Comparison of ENCODE assay signal across 12 cellular contexts in the genomic region with DNA sequence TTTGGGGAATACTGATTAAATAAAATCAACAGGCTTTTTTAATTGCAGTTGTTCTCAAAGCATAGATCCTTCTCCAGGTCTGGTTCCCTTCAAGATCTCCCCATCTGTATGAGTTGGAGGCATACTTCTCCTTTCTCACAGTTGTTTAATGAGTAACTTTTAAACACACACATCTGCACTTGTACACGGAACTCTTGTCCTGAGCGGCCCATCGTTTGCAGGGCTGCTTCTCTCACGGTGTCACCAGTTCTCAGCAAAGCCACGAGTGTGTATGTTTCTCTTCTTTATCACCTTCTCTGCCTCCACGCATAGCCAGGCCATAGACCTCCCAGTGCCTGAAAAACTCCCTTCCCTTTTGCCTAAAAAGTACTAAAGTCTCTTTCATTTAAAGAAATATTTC.
DNase-seq lines count a peak whose midpoint lies in the region; ATAC-seq, FAIRE-seq and TF ChIP-seq lines count a peak whose summit lies in the region.
"Had no signal": no experiment of that assay in that cellular context is flagged by ENCODE, and none has a peak within 500 bp of the region (broad histone marks: within the 10 kb centered on the region; RNA-seq: fewer than 3 reads in every experiment).

No MANE protein-coding gene starts in this region.

- TF ChIP-seq EP300 in A549 (IDR thresholded peaks at IDR 0.05) = no peak
- no peak for TF ChIP-seq EP300 in ovary (IDR thresholded peaks at IDR 0.05)

- peak overlapping the region; percentile 78 for H3K4me2 ChIP-seq in A549

- no peaks in the 10 kb centered on the region for H3K27me3 ChIP-seq in body of pancreas
- no peaks in the 10 kb centered on the region for H3K27me3 ChIP-seq in left ventricle myocardium inferior (ENCODE audit: low read depth)
- no peaks in the 10 kb centered on the region for H3K27me3 ChIP-seq in ovary

- FAIRE-seq in A549 (lab: Jason Lieb, UNC) (no peak), kidney (lab: Jason Lieb, UNC) (no peak)
- FAIRE-seq: astrocyte had no signal

- no peak for TF ChIP-seq POLR2A in A549 (IDR thresholded peaks at IDR 0.05; ENCODE audit: low read length)
- TF ChIP-seq POLR2A in body of pancreas (IDR thresholded peaks at IDR 0.05) = peak in 1 of 3 donors; percentile 22
- TF ChIP-seq POLR2A in ovary (IDR thresholded peaks at IDR 0.05) = no peak

- no peak overlapping the region for H3K9ac ChIP-seq in kidney (ENCODE audit: low read length in 2 of 2)

- TF ChIP-seq CTCF in A549 (IDR thresholded peaks at IDR 0.05) (no peak), body of pancreas (IDR thresholded peaks at IDR 0.05) (no peak), kidney (IDR thresholded peaks at IDR 0.05; ENCODE audit: borderline replicate concordance, extremely low read depth, insufficient read depth) (no peak), left ventricle myocardium inferior (IDR thresholded peaks at IDR 0.05; ENCODE audit: borderline replicate concordance) (no peak), ovary (IDR thresholded peaks at IDR 0.05) (no peak)

- TF ChIP-seq RAD21 in A549 (conservative IDR thresholded peaks at IDR 0.05 in 1 of 2, IDR thresholded peaks at IDR 0.05 in 1 of 2) = no peak

- peak in 1 of 2 experiments; percentile 65 for DNase-seq in A549 (ENCODE audit: low read depth in 1 of 2, low spot score in 1 of 2)
- DNase-seq in body of pancreas = peak; percentile 53 to 77 (median 68)
- DNase-seq in HuH-7 (ENCODE audit: low spot score) = no peak
- no peak for DNase-seq in kidney
- no peak for DNase-seq in left ventricle myocardium inferior
- DNase-seq in ovary = no peak
- DNase-seq: 8988T, NCI-H2029 treated with DMSO at 0.1 percent for 48 hours, OCI-M1 had no signal

- ATAC-seq in A549 (peak; percentile 61 to 74), GM19463 (IDR thresholded peaks at IDR 0.05; ENCODE audit: unreplicated experiment) (peak; percentile 94), HG03025 (IDR thresholded peaks at IDR 0.05; ENCODE audit: low FRiP score, unreplicated experiment) (peak; percentile 65), body of pancreas (peak; percentile 73)

- CTCF ChIA-PET in A549 (lab: Yijun Ruan, JAX) = no interaction called here

- H3K4me3 ChIP-seq in A549 (no peak overlapping the region), body of pancreas (no peak overlapping the region), kidney (ENCODE audit: low read length in 2 of 2) (peak overlapping the region in 1 of 2 donors; percentile 45), left ventricle myocardium inferior (no peak overlapping the region), ovary (no peak overlapping the region)

- no peaks in the 10 kb centered on the region for H3K9me3 ChIP-seq in A549
- H3K9me3 ChIP-seq in body of pancreas = no peaks in the 10 kb centered on the region
- H3K9me3 ChIP-seq in kidney (ENCODE audit: control insufficient read depth in 1 of 2, low read length in 2 of 2) = no peaks in the 10 kb centered on the region
- H3K9me3 ChIP-seq in left ventricle myocardium inferior (replicated peaks) = no peaks in the 10 kb centered on the region
- H3K9me3 ChIP-seq in ovary = no peaks in the 10 kb centered on the region

- H3K36me3 ChIP-seq in body of pancreas (replicated peaks in 1 of 2; ENCODE audit: insufficient read depth in 1 of 2, low read depth in 2 of 2) (no peaks in the 10 kb centered on the region), kidney (ENCODE audit: control insufficient read depth in 1 of 2, insufficient read depth in 2 of 2, low read length in 2 of 2) (no peaks in the 10 kb centered on the region), left ventricle myocardium inferior (no peaks in the 10 kb centered on the region), ovary (no peaks in the 10 kb centered on the region)

- 2% methylated on average over 6 of the region's 6 CpGs for WGBS in A549 (ENCODE audit: missing lambda C conversion rate)
- WGBS in body of pancreas, 2 donors = 4 to 15% methylated on average over 6 of the region's 6 CpGs
- 58 to 72% (median 68%) methylated on average over 6 of the region's 6 CpGs for WGBS in ovary, 3 donors

- peaks cover 70% of the 10 kb centered on the region for H3K4me1 ChIP-seq in A549
- H3K4me1 ChIP-seq in body of pancreas = peaks cover 86% of the 10 kb centered on the region
- H3K4me1 ChIP-seq in kidney (ENCODE audit: control insufficient read depth in 1 of 2, insufficient read depth in 1 of 2, low read depth in 1 of 2, low read length in 2 of 2) = peaks cover 3 to 9% of the 10 kb centered on the region in 2 donors
- peaks cover 18% of the 10 kb centered on the region for H3K4me1 ChIP-seq in left ventricle myocardium inferior
- no peaks in the 10 kb centered on the region for H3K4me1 ChIP-seq in ovary (ENCODE audit: insufficient read depth)

- POLR2A ChIA-PET in A549 (lab: Yijun Ruan, JAX) = no interaction called here

- H3K27ac ChIP-seq in A549 = peak overlapping the region; percentile 92 to 95
- H3K27ac ChIP-seq in body of pancreas = peak overlapping the region; percentile 66 to 83 (median 74)
- H3K27ac ChIP-seq in kidney (ENCODE audit: low read depth in 2 of 2, low read length in 2 of 2) = no peak overlapping the region
- H3K27ac ChIP-seq in left ventricle myocardium inferior (replicated peaks) = no peak overlapping the region
- no peak overlapping the region for H3K27ac ChIP-seq in ovary

- intact Hi-C loops in body of pancreas (cut with DNase I) = no loop called here
- intact Hi-C loops in kidney (cut with DNase I) = no loop called here
- intact Hi-C loops in left ventricle myocardium inferior (cut with micrococcal nuclease) = no loop called here
- intact Hi-C loops in ovary (cut with DNase I) = loop anchor here in 1 of 4 donors (10.0 kb wide), 1 partner anchor 700 kb away; no protein-coding TSS in a partner anchor

TF ChIP-seq in A549, 52 proteins besides CTCF, POLR2A, EP300 and RAD21:
- TF ChIP-seq, protein P1, sequence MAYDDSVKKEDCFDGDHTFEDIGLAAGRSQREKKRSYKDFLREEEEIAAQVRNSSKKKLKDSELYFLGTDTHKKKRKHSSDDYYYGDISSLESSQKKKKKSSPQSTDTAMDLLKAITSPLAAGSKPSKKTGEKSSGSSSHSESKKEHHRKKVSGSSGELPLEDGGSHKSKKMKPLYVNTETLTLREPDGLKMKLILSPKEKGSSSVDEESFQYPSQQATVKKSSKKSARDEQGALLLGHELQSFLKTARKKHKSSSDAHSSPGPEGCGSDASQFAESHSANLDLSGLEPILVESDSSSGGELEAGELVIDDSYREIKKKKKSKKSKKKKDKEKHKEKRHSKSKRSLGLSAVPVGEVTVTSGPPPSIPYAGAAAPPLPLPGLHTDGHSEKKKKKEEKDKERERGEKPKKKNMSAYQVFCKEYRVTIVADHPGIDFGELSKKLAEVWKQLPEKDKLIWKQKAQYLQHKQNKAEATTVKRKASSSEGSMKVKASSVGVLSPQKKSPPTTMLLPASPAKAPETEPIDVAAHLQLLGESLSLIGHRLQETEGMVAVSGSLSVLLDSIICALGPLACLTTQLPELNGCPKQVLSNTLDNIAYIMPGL (CRISPR knock-in tag; IDR thresholded peaks at IDR 0.05; ENCODE audit: borderline replicate concordance) = no peak
- TF ChIP-seq KDM5A (IDR thresholded peaks at IDR 0.05) (no peak), SMC3 (IDR thresholded peaks at IDR 0.05) (no peak), RFX5 (IDR thresholded peaks at IDR 0.05) (no peak), CBX2 (IDR thresholded peaks at IDR 0.05; ENCODE audit: borderline replicate concordance, low read depth) (no peak)
- TF ChIP-seq, protein P2, sequence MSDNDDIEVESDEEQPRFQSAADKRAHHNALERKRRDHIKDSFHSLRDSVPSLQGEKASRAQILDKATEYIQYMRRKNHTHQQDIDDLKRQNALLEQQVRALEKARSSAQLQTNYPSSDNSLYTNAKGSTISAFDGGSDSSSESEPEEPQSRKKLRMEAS (IDR thresholded peaks at IDR 0.05) = peak; percentile 68

Comparison
In these comparisons a context has a peak if more than half of its experiments do, and no peak if none do; other contexts are left out.
1. DNase-seq: peak in body of pancreas (4 of 4); none in HuH-7 (single experiment), kidney (single experiment), left ventricle myocardium inferior (single experiment) and ovary (0 of 5).
2. H3K27ac ChIP-seq: peak in A549 (2 of 2) and body of pancreas (4 of 4); none in kidney (0 of 2), left ventricle myocardium inferior (single experiment) and ovary (0 of 2).
3. Peak in every context shown above with its lines, with median percentiles within 50 percentile points of each other: ATAC-seq.